ENCODE assay signal across 9 cellular contexts in genomic region chr3:147361671-147362420, GRCh38. TPM values are rescaled to one million over a fixed set of nuclear protein-coding genes. Genes with fewer than 3 reads are reported as not detected.
DNase-seq lines count a peak whose midpoint lies in the region; ATAC-seq, FAIRE-seq and TF ChIP-seq lines count a peak whose summit lies in the region.
"Had no signal": no experiment of that assay in that cellular context is flagged by ENCODE, and none has a peak within 500 bp of the region (broad histone marks: within the 10 kb centered on the region; RNA-seq: fewer than 3 reads in every experiment).

No MANE protein-coding gene starts in this region.

- H3K4me1 ChIP-seq in K562 (replicated peaks in 1 of 2; ENCODE audit: control insufficient read depth in 2 of 2, insufficient read depth in 2 of 2, low read length in 2 of 2) = no peaks in the 10 kb centered on the region

- H3K4me3 ChIP-seq in AG04449 (ENCODE audit: low read depth, low read length) (no peak overlapping the region), GM06990 (replicated peaks; ENCODE audit: low read depth, low read length) (no peak overlapping the region), K562 (no peak overlapping the region), neural cell (ENCODE audit: low read length) (peak overlapping the region; percentile 58)

- H3K36me3 ChIP-seq in GM06990 (ENCODE audit: control insufficient read depth, insufficient read depth, low read length) = no peaks in the 10 kb centered on the region
- no peaks in the 10 kb centered on the region for H3K36me3 ChIP-seq in K562 (ENCODE audit: control insufficient read depth, insufficient read depth, low read length)
- H3K36me3 ChIP-seq in neural cell (ENCODE audit: insufficient read depth, low read length) = no peaks in the 10 kb centered on the region

- H3K27me3 ChIP-seq in GM06990 (replicated peaks; ENCODE audit: control insufficient read depth, insufficient read depth, low read length) = peaks cover 2% of the 10 kb centered on the region
- peaks cover 0 to 27% of the 10 kb centered on the region in 2 experiments; a peak in 3 of 5 replicates for H3K27me3 ChIP-seq in K562 (ENCODE audit: control insufficient read depth in 2 of 2, insufficient read depth in 2 of 2, low read length in 2 of 2)
- H3K27me3 ChIP-seq in neural cell (ENCODE audit: insufficient read depth, low read depth, low read length) = peaks cover 31% of the 10 kb centered on the region

- no peaks in the 10 kb centered on the region for H4K20me1 ChIP-seq in K562 (replicated peaks; ENCODE audit: control insufficient read depth, insufficient read depth, low read length)
- no peaks in the 10 kb centered on the region for H4K20me1 ChIP-seq in neural cell (ENCODE audit: insufficient read depth)

- H3K79me2 ChIP-seq in K562 (ENCODE audit: control insufficient read depth, insufficient read depth, low read length) = no peaks in the 10 kb centered on the region
- no peaks in the 10 kb centered on the region for H3K79me2 ChIP-seq in neural cell (replicated peaks; ENCODE audit: insufficient read depth, low read length)

- POLR2A ChIA-PET in AG04449 (lab: Yijun Ruan, JAX) (no interaction called here), K562 (lab: Yijun Ruan, JAX) (no interaction called here)

- FAIRE-seq in K562 (lab: Jason Lieb, UNC) = peak; percentile 54

- no peaks in the 10 kb centered on the region for H3F3A ChIP-seq in neural cell (ENCODE audit: insufficient read depth, low read length, poor library complexity, severe bottlenecking)

- H3K4me2 ChIP-seq in K562 (ENCODE audit: insufficient read depth, low read length) (no peak overlapping the region), neural cell (ENCODE audit: low read length) (no peak overlapping the region)

- H3K9me3 ChIP-seq in K562 (replicated peaks; ENCODE audit: control insufficient read depth, insufficient read depth, low read depth, low read length) (no peaks in the 10 kb centered on the region), neural cell (ENCODE audit: low read length) (peaks cover 2% of the 10 kb centered on the region)

- 0% methylated on average over 9 of the region's 9 CpGs for WGBS in K562 (ENCODE audit: insufficient coverage, low coverage, missing lambda C conversion rate)

- H3K27ac ChIP-seq in K562 (ENCODE audit: extremely low read depth, low read depth, low read length) (no peak overlapping the region), neural cell (ENCODE audit: low read length) (peak overlapping the region; percentile 40)

- ATAC-seq in HG02852 (IDR thresholded peaks at IDR 0.05; ENCODE audit: unreplicated experiment) (peak; percentile 80), K562 (peak; percentile 90)

- no peaks in the 10 kb centered on the region for H3K9me2 ChIP-seq in neural cell (ENCODE audit: insufficient read depth, low read length)

- no peak for TF ChIP-seq POLR2A in K562 (conservative IDR thresholded peaks at IDR 0.05)

- H3K9ac ChIP-seq in K562 (ENCODE audit: insufficient read depth in 1 of 2, low read depth in 2 of 2, low read length in 2 of 2) (no peak overlapping the region), neural cell (ENCODE audit: low read length) (peak overlapping the region; percentile 19)

- peak; percentile 55 for TF ChIP-seq CTCF in AG04449 (IDR thresholded peaks at IDR 0.05; ENCODE audit: insufficient read depth, low read length, missing control alignments)
- peak; percentile 81 for TF ChIP-seq CTCF in GM06990 (IDR thresholded peaks at IDR 0.05; ENCODE audit: insufficient read depth, low read length, poor library complexity, severe bottlenecking)
- peak; percentile 59 to 74 (median 60) for TF ChIP-seq CTCF in K562 (IDR thresholded peaks at IDR 0.05 in 2 of 3, conservative IDR thresholded peaks at IDR 0.05 in 1 of 3; ENCODE audit: insufficient read depth in 2 of 3, low read depth in 1 of 3, low read length in 3 of 3)
- TF ChIP-seq CTCF in neural cell (IDR thresholded peaks at IDR 0.05; ENCODE audit: poor library complexity, severe bottlenecking) = peak; percentile 61

- CTCF ChIA-PET in AG04449 (lab: Yijun Ruan, JAX) = interaction anchor here (0.8 to 1.2 kb wide), 4 partner anchors 11 to 255 kb away, joined by 3 to 5 read pairs (median 3); no protein-coding TSS in a partner anchor
- CTCF ChIA-PET in K562 (lab: Yijun Ruan, JAX; ENCODE audit: low intra/inter-chr PET ratio) = no interaction called here

- TF ChIP-seq EP300 in K562 (IDR thresholded peaks at IDR 0.05; ENCODE audit: low read length) (no peak), neural cell (conservative IDR thresholded peaks at IDR 0.05; ENCODE audit: poor library complexity, severe bottlenecking) (no peak)

- DNase-seq in AG04449 (ENCODE audit: low read depth, low spot score) (no peak), GM06990 (ENCODE audit: extremely low read depth, insufficient read length) (no peak), NCI-H524 (lab: John Stamatoyannopoulos, UW) (peak; percentile 31 to 70), K562 (ENCODE audit: extremely low read depth in 1 of 4, low spot score in 3 of 4) (peak; percentile 58 to 71 (median 66)), T-helper 9 cell (no peak), inferior parietal cortex (ENCODE audit: extremely low spot score) (no peak)

- peak in 1 of 2 experiments; percentile 35; a peak in 2 of 4 replicates for TF ChIP-seq RAD21 in K562 (CRISPR knock-in tag; conservative IDR thresholded peaks at IDR 0.05 in 1 of 2, IDR thresholded peaks at IDR 0.05 in 1 of 2)
- no peak for TF ChIP-seq RAD21 in neural cell (conservative IDR thresholded peaks at IDR 0.05)

- no peak overlapping the region for H2AFZ ChIP-seq in K562 (ENCODE audit: low read depth, low read length)
- H2AFZ ChIP-seq in neural cell (ENCODE audit: low read depth, low read length) = no peak overlapping the region

- intact Hi-C loops in K562 (cut with micrococcal nuclease) = no loop called here

- in situ Hi-C loops in K562 (cut with MboI) = no loop called here

- no TSS peak for BruUV-seq in K562 (replicated peaks; lab: Mats Ljungman, UMichigan)

- H3K9me1 ChIP-seq in K562 (ENCODE audit: control insufficient read depth, insufficient read depth, low read length) = no peaks in the 10 kb centered on the region

TF ChIP-seq in neural cell, 6 proteins besides CTCF, POLR2A, EP300 and RAD21 (continues in another document):
- TF ChIP-seq POLR2AphosphoS5 (IDR thresholded peaks at IDR 0.05) = no peak

RNA-seq across cellular contexts. Expression of gene ZIC4, which starts 44.5 kb away (rescaled TPM):
- not detected in 2 replicates for total RNA-seq in K562 (2011; cell fraction: chromatin; rRNA removed; ENCODE audit: low replicate concordance)
- not detected in 2 replicates for total RNA-seq in K562 (2011; cell fraction: nucleolus; rRNA removed)
- not detected in 2 replicates for total RNA-seq in K562 (2011; cell fraction: nucleoplasm; rRNA removed)
- total RNA-seq in K562 (2014; rRNA removed) (not detected in 2 replicates), K562 (2014; rRNA removed; fragmentation: Illumina TruSeq; extraction: Trizol) (not detected in 2 replicates), K562 (2015; rRNA removed; fragmentation: Illumina TruSeq; extraction: Trizol) (not detected in 2 replicates), K562 (2021) (not detected in 2 replicates)
- polyA plus RNA-seq in K562 (2011; rRNA removed) (0.01 TPM in 1 of 2 replicates, not detected in the other), K562 (2014; fragmentation: Illumina TruSeq; extraction: Trizol) (not detected in 2 replicates), K562 (2014; fragmentation: Nextera tagmentation; extraction: Ambion mirVana) (not detected), K562 (2014; rRNA removed) (not detected in 2 replicates), neural cell (8.1 and 8.6 TPM in 2 replicates)
- polyA plus RNA-seq in K562 (2011; cell fraction: cytosol; rRNA removed) = not detected in 2 replicates
- polyA plus RNA-seq in K562 (2011; cell fraction: nucleus; rRNA removed) = 0.07 TPM in 1 of 2 replicates, not detected in the other
- 0.07 TPM in 1 of 2 replicates, not detected in the other for polyA plus RNA-seq in K562 (2012)
- polyA minus RNA-seq in K562 (2011; rRNA and poly(A)+ RNA removed) = not detected in 2 replicates
- not detected in 2 replicates for polyA minus RNA-seq in K562 (2011; cell fraction: cytosol; rRNA and poly(A)+ RNA removed)
- polyA minus RNA-seq in K562 (2011; cell fraction: nucleus; rRNA and poly(A)+ RNA removed) = not detected in 2 replicates
- 7.5 and 9.5 TPM in 2 replicates for polyA minus RNA-seq in neural cell
- polyA plus RNA-seq: IgD-negative memory B cell had no signal

RNA-seq across cellular contexts. Expression of gene ZIC1, which starts 47.3 kb away (rescaled TPM):
- not detected in 2 replicates for total RNA-seq in K562 (2011; cell fraction: chromatin; rRNA removed; ENCODE audit: low replicate concordance)
- total RNA-seq in K562 (2011; cell fraction: nucleolus; rRNA removed) = not detected in 2 replicates
- 0.29 TPM in 1 of 2 replicates, not detected in the other for total RNA-seq in K562 (2011; cell fraction: nucleoplasm; rRNA removed)
- total RNA-seq in K562 (2014; rRNA removed) (not detected in 2 replicates), K562 (2014; rRNA removed; fragmentation: Illumina TruSeq; extraction: Trizol) (not detected in 2 replicates), K562 (2015; rRNA removed; fragmentation: Illumina TruSeq; extraction: Trizol) (not detected in 2 replicates), K562 (2021) (0.42 TPM in 1 of 2 replicates, not detected in the other)
- polyA plus RNA-seq in K562 (2011; rRNA removed) (0.21 and 0.53 TPM in 2 replicates), K562 (2014; fragmentation: Illumina TruSeq; extraction: Trizol) (not detected in 2 replicates), K562 (2014; fragmentation: Nextera tagmentation; extraction: Ambion mirVana) (not detected), K562 (2014; rRNA removed) (not detected in 2 replicates), neural cell (134 and 183 TPM in 2 replicates)
- polyA plus RNA-seq in K562 (2011; cell fraction: cytosol; rRNA removed) = 0.83 and 1.3 TPM in 2 replicates
- polyA plus RNA-seq in K562 (2011; cell fraction: nucleus; rRNA removed) = 0.81 and 3.1 TPM in 2 replicates
- 0.22 and 0.28 TPM in 2 replicates for polyA plus RNA-seq in K562 (2012)
- not detected in 2 replicates for polyA minus RNA-seq in K562 (2011; rRNA and poly(A)+ RNA removed)
- 1.8 TPM in 1 of 2 replicates, not detected in the other for polyA minus RNA-seq in K562 (2011; cell fraction: cytosol; rRNA and poly(A)+ RNA removed)
- polyA minus RNA-seq in K562 (2011; cell fraction: nucleus; rRNA and poly(A)+ RNA removed) = 0.27 and 0.89 TPM in 2 replicates
- 166 and 196 TPM in 2 replicates for polyA minus RNA-seq in neural cell
- polyA plus RNA-seq: IgD-negative memory B cell had no signal

Comparison
In these comparisons a context has a peak if more than half of its experiments do, and no peak if none do; other contexts are left out.
1. DNase-seq: peak in NCI-H524 (2 of 2) and K562 (4 of 4); none in AG04449 (single experiment), GM06990 (single experiment), T-helper 9 cell (single experiment) and inferior parietal cortex (single experiment).
2. RNA of gene ZIC1, which starts 47.3 kb away (polyA plus RNA-seq): 134 to 183 TPM in neural cell; 0.21 to 3.1 TPM in K562; every median in the first group is over 10 times any median in the second.
3. Peak in every context shown above with its lines, with median percentiles within 50 percentile points of each other: CTCF ChIP-seq.